ENCODE assay signal across 1 cellular context in the genomic region with DNA sequence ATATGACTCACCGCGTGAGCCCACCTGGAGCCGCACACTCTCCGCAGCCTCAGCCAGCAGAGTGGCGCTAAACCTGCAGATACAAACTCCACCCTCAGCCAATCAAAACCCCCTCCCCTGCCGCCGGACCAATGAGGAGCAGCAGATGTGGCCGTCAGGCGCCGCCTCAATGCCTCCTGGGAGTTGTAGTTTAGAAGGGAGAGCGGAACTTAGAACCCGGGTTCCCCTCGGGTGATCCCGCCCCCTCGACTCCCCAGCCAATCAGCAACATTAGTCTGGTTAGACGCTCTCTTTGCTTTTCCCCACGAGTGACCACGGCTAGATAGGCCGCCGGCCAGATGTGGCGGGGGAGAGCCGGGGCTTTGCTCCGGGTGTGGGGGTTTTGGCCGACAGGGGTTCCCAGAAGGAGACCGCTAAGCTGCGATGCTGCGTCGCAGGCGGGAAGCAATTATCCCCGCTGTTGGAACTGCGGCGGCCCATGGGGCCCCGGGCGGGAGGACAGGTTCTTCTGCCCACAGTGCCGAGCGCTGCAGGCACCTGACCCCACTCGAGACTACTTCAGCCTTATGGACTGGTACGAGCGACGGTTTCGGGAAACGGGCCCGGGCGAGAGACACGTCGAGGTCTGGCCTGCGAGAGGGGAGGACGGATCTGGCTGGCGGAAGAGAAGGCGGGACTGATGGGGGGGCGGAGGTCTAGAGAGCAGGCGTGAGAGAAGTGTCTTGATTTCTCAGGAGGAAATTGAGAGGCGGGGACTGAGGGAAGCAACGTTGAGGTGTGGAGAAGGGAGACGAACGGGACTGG.
A peak's percentile ranks its signal among the peaks of the same experiment; 100 is the strongest.
TF ChIP-seq lines count a peak whose summit lies in the region.

A gene (minus strand): TSS at position 63 of the 804 bp plus-strand sequence. CDS start 7,099 bp downstream, outside the sequence.
A gene with protein sequence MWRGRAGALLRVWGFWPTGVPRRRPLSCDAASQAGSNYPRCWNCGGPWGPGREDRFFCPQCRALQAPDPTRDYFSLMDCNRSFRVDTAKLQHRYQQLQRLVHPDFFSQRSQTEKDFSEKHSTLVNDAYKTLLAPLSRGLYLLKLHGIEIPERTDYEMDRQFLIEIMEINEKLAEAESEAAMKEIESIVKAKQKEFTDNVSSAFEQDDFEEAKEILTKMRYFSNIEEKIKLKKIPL (plus strand): TSS at position 282 of the 804 bp plus-strand sequence. CDS start 57 bp downstream, at position 339.

TF ChIP-seq in HepG2, 621 proteins besides CTCF, POLR2A, EP300 and RAD21 (continued from another document and continues in another):
- TF ChIP-seq, protein P1, sequence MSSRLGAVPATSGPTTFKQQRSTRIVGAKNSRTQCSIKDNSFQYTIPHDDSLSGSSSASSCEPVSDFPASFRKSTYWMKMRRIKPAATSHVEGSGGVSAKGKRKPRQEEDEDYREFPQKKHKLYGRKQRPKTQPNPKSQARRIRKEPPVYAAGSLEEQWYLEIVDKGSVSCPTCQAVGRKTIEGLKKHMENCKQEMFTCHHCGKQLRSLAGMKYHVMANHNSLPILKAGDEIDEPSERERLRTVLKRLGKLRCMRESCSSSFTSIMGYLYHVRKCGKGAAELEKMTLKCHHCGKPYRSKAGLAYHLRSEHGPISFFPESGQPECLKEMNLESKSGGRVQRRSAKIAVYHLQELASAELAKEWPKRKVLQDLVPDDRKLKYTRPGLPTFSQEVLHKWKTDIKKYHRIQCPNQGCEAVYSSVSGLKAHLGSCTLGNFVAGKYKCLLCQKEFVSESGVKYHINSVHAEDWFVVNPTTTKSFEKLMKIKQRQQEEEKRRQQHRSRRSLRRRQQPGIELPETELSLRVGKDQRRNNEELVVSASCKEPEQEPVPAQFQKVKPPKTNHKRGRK (CRISPR knock-in tag; IDR thresholded peaks at IDR 0.05): no peak
- TF ChIP-seq KDM2A (CRISPR knock-in tag; IDR thresholded peaks at IDR 0.05; ENCODE audit: borderline replicate concordance, low read depth): peak; percentile 52; the same call in 1 of the 2 replicates
- TF ChIP-seq ZBTB7B (CRISPR knock-in tag; IDR thresholded peaks at IDR 0.05): 0 out of 2 replicates have a peak, but pooled peaks have one; percentile 22
- no peak for TF ChIP-seq PRMT3 (CRISPR knock-in tag; IDR thresholded peaks at IDR 0.05; ENCODE audit: borderline replicate concordance, low read depth)
- peak; percentile 64 for TF ChIP-seq HOXA3 (CRISPR knock-in tag; IDR thresholded peaks at IDR 0.05)
- TF ChIP-seq ZNF720 (CRISPR knock-in tag; IDR thresholded peaks at IDR 0.05): no peak
- TF ChIP-seq RORA (CRISPR knock-in tag; IDR thresholded peaks at IDR 0.05): no peak
- TF ChIP-seq ZNF441 (CRISPR knock-in tag; IDR thresholded peaks at IDR 0.05; ENCODE audit: borderline replicate concordance): peak; percentile 91; the same call in 1 of the 2 replicates
- TF ChIP-seq, protein P2, sequence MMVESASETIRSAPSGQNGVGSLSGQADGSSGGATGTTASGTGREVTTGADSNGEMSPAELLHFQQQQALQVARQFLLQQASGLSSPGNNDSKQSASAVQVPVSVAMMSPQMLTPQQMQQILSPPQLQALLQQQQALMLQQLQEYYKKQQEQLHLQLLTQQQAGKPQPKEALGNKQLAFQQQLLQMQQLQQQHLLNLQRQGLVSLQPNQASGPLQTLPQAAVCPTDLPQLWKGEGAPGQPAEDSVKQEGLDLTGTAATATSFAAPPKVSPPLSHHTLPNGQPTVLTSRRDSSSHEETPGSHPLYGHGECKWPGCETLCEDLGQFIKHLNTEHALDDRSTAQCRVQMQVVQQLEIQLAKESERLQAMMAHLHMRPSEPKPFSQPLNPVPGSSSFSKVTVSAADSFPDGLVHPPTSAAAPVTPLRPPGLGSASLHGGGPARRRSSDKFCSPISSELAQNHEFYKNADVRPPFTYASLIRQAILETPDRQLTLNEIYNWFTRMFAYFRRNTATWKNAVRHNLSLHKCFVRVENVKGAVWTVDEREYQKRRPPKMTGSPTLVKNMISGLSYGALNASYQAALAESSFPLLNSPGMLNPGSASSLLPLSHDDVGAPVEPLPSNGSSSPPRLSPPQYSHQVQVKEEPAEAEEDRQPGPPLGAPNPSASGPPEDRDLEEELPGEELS (CRISPR knock-in tag; IDR thresholded peaks at IDR 0.05): no peak; the same call in 1 of the 2 replicates
- TF ChIP-seq, protein P3, sequence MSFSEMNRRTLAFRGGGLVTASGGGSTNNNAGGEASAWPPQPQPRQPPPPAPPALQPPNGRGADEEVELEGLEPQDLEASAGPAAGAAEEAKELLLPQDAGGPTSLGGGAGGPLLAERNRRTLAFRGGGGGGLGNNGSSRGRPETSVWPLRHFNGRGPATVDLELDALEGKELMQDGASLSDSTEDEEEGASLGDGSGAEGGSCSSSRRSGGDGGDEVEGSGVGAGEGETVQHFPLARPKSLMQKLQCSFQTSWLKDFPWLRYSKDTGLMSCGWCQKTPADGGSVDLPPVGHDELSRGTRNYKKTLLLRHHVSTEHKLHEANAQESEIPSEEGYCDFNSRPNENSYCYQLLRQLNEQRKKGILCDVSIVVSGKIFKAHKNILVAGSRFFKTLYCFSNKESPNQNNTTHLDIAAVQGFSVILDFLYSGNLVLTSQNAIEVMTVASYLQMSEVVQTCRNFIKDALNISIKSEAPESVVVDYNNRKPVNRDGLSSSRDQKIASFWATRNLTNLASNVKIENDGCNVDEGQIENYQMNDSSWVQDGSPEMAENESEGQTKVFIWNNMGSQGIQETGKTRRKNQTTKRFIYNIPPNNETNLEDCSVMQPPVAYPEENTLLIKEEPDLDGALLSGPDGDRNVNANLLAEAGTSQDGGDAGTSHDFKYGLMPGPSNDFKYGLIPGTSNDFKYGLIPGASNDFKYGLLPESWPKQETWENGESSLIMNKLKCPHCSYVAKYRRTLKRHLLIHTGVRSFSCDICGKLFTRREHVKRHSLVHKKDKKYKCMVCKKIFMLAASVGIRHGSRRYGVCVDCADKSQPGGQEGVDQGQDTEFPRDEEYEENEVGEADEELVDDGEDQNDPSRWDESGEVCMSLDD (CRISPR knock-in tag; IDR thresholded peaks at IDR 0.05; ENCODE audit: borderline replicate concordance): no peak
- TF ChIP-seq, protein P4, sequence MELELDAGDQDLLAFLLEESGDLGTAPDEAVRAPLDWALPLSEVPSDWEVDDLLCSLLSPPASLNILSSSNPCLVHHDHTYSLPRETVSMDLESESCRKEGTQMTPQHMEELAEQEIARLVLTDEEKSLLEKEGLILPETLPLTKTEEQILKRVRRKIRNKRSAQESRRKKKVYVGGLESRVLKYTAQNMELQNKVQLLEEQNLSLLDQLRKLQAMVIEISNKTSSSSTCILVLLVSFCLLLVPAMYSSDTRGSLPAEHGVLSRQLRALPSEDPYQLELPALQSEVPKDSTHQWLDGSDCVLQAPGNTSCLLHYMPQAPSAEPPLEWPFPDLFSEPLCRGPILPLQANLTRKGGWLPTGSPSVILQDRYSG (CRISPR knock-in tag; IDR thresholded peaks at IDR 0.05): no peak
- no peak for TF ChIP-seq ZBTB21 (CRISPR knock-in tag; IDR thresholded peaks at IDR 0.05)
- TF ChIP-seq ONECUT2 (CRISPR knock-in tag; IDR thresholded peaks at IDR 0.05): no peak
- peak; percentile 30; the same call in 1 of the 2 replicates for TF ChIP-seq KAT8 (CRISPR knock-in tag; IDR thresholded peaks at IDR 0.05)
- TF ChIP-seq PCBP1 (IDR thresholded peaks at IDR 0.05; ENCODE audit: borderline replicate concordance, low read depth, low read length): 0 out of 2 replicates have a peak, but pooled peaks have one; percentile 48
- TF ChIP-seq MIXL1 (CRISPR knock-in tag; IDR thresholded peaks at IDR 0.05): peak; percentile 45; the same call in 1 of the 2 replicates
- TF ChIP-seq NAIF1 (CRISPR knock-in tag; IDR thresholded peaks at IDR 0.05; ENCODE audit: borderline replicate concordance): no peak
- TF ChIP-seq ZNF724P (CRISPR knock-in tag; IDR thresholded peaks at IDR 0.05; ENCODE audit: borderline replicate concordance): 0 out of 2 replicates have a peak, but pooled peaks have one; percentile 56
- TF ChIP-seq, protein P5, sequence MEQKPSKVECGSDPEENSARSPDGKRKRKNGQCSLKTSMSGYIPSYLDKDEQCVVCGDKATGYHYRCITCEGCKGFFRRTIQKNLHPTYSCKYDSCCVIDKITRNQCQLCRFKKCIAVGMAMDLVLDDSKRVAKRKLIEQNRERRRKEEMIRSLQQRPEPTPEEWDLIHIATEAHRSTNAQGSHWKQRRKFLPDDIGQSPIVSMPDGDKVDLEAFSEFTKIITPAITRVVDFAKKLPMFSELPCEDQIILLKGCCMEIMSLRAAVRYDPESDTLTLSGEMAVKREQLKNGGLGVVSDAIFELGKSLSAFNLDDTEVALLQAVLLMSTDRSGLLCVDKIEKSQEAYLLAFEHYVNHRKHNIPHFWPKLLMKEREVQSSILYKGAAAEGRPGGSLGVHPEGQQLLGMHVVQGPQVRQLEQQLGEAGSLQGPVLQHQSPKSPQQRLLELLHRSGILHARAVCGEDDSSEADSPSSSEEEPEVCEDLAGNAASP (CRISPR knock-in tag; IDR thresholded peaks at IDR 0.05; ENCODE audit: borderline replicate concordance): peak; percentile 74
- no peak for TF ChIP-seq ARNT (IDR thresholded peaks at IDR 0.05)
- TF ChIP-seq MBD4 (IDR thresholded peaks at IDR 0.05; ENCODE audit: borderline replicate concordance, low read length): no peak
- TF ChIP-seq HNRNPL (IDR thresholded peaks at IDR 0.05; ENCODE audit: low read depth, low read length): 0 out of 2 replicates have a peak, but pooled peaks have one; percentile 52
- no peak for TF ChIP-seq HMGA1 (CRISPR knock-in tag; conservative IDR thresholded peaks at IDR 0.05)
- TF ChIP-seq STAG1 (CRISPR knock-in tag; IDR thresholded peaks at IDR 0.05): no peak
- peak; percentile 73 for TF ChIP-seq GATAD1 (CRISPR knock-in tag; IDR thresholded peaks at IDR 0.05)
- TF ChIP-seq MXD4 (CRISPR knock-in tag; IDR thresholded peaks at IDR 0.05): peak; percentile 81
- TF ChIP-seq ARNT2 (CRISPR knock-in tag; IDR thresholded peaks at IDR 0.05; ENCODE audit: low read depth): peak; percentile 72; the same call in 1 of the 2 replicates
- TF ChIP-seq TCF7L2 (IDR thresholded peaks at IDR 0.05; ENCODE audit: low read depth, low read length): no peak
- TF ChIP-seq KLF15 (CRISPR knock-in tag; IDR thresholded peaks at IDR 0.05; ENCODE audit: borderline replicate concordance): peak; percentile 51; the same call in 1 of the 2 replicates
- TF ChIP-seq HMG20A (CRISPR knock-in tag; IDR thresholded peaks at IDR 0.05; ENCODE audit: borderline replicate concordance): no peak
- peak; percentile 73 for TF ChIP-seq SP4 (CRISPR knock-in tag; IDR thresholded peaks at IDR 0.05)
- peak; percentile 81; the same call in 1 of the 2 replicates for TF ChIP-seq ZSCAN21 (CRISPR knock-in tag; IDR thresholded peaks at IDR 0.05; ENCODE audit: borderline replicate concordance)
- TF ChIP-seq, protein P6, sequence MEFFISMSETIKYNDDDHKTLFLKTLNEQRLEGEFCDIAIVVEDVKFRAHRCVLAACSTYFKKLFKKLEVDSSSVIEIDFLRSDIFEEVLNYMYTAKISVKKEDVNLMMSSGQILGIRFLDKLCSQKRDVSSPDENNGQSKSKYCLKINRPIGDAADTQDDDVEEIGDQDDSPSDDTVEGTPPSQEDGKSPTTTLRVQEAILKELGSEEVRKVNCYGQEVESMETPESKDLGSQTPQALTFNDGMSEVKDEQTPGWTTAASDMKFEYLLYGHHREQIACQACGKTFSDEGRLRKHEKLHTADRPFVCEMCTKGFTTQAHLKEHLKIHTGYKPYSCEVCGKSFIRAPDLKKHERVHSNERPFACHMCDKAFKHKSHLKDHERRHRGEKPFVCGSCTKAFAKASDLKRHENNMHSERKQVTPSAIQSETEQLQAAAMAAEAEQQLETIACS (CRISPR knock-in tag; IDR thresholded peaks at IDR 0.05): no peak
- peak; percentile 36; the same call in 1 of the 2 replicates for TF ChIP-seq ZNF317 (CRISPR knock-in tag; IDR thresholded peaks at IDR 0.05)
- no peak for TF ChIP-seq THYN1 (CRISPR knock-in tag; IDR thresholded peaks at IDR 0.05; ENCODE audit: borderline replicate concordance, low read depth)
- TF ChIP-seq, protein P7, sequence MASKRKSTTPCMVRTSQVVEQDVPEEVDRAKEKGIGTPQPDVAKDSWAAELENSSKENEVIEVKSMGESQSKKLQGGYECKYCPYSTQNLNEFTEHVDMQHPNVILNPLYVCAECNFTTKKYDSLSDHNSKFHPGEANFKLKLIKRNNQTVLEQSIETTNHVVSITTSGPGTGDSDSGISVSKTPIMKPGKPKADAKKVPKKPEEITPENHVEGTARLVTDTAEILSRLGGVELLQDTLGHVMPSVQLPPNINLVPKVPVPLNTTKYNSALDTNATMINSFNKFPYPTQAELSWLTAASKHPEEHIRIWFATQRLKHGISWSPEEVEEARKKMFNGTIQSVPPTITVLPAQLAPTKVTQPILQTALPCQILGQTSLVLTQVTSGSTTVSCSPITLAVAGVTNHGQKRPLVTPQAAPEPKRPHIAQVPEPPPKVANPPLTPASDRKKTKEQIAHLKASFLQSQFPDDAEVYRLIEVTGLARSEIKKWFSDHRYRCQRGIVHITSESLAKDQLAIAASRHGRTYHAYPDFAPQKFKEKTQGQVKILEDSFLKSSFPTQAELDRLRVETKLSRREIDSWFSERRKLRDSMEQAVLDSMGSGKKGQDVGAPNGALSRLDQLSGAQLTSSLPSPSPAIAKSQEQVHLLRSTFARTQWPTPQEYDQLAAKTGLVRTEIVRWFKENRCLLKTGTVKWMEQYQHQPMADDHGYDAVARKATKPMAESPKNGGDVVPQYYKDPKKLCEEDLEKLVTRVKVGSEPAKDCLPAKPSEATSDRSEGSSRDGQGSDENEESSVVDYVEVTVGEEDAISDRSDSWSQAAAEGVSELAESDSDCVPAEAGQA (IDR thresholded peaks at IDR 0.05; ENCODE audit: low read depth): no peak
- TF ChIP-seq, protein P7 (CRISPR knock-in tag; IDR thresholded peaks at IDR 0.05; ENCODE audit: borderline replicate concordance): no peak
- TF ChIP-seq, protein P8, sequence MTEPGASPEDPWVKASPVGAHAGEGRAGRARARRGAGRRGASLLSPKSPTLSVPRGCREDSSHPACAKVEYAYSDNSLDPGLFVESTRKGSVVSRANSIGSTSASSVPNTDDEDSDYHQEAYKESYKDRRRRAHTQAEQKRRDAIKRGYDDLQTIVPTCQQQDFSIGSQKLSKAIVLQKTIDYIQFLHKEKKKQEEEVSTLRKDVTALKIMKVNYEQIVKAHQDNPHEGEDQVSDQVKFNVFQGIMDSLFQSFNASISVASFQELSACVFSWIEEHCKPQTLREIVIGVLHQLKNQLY (CRISPR knock-in tag; IDR thresholded peaks at IDR 0.05): no peak
